ENCODE assay signal across 33 cellular contexts in the genomic region with DNA sequence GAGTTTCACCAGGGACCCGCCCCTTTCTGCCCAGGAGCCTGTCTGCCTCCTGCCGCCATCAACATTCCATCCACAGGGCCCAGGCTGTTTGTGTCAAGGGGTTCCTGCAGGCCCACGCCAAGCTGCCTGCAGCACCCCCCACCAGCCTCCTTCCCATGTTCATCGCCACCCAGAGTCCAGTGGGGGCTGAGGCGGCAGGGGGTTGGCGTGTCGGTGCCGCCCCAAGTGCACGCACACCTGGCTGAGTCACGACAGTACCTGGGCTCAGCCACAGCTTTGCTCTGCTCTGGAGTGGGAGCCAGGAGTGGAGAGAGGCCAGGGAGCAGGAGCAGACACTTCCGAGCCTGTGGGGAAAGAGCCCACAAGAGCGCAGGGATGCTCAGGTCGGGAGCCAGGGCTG. TPM values are rescaled to one million over a fixed set of nuclear protein-coding genes. Genes with fewer than 3 reads are reported as not detected.
"Had no signal": no experiment of that assay in that cellular context is flagged by ENCODE, and none has a peak within 500 bp of the region (broad histone marks: within the 10 kb centered on the region; RNA-seq: fewer than 3 reads in every experiment).

No MANE protein-coding gene starts in this region.

- H3K27ac ChIP-seq: stomach, suprapubic skin, testis, thoracic aorta, thyroid gland, tibial artery, tibial nerve, transverse colon, upper lobe of left lung, upper lobe of right lung, uterus, vagina had no signal

- ATAC-seq: stimulated activated effector memory CD8-positive, alpha-beta T cell treated with anti-CD3 and anti-CD28 coated beads, Interleukin-12 subunit alpha, Interleukin-12 subunit beta, amount 100 ng/mL, for 72 hours; stimulated activated memory B cell treated with anti-CD40 and anti-IgM and Interleukin-4, amounts not matched to agents 10 μg/mL and 1 μg/mL and 100 μg/mL, for 72 hours; stimulated activated naive B cell treated with anti-CD40 and anti-IgM and Interleukin-4, amounts not matched to agents 10 μg/mL and 1 μg/mL and 100 μg/mL, for 72 hours; stimulated activated naive CD8-positive, alpha-beta T cell treated with anti-CD3 and anti-CD28 coated beads, Interleukin-15, amount 100 ng/mL, for 72 hours; stimulated activated naive CD8-positive, alpha-beta T cell treated with anti-CD3 and anti-CD28 coated beads, Interleukin-15, Interleukin-2, amounts not matched to agents 100 U/mL and 50 U/mL, for 24 hours; upper lobe of right lung had no signal

- H3K4me3 ChIP-seq: stomach, suprapubic skin, testis, thoracic aorta, thyroid gland, tibial artery, tibial nerve, transverse colon, upper lobe of left lung, upper lobe of right lung, uterus, vagina had no signal

- H3K27ac Mint-ChIP-seq: stimulated activated effector memory CD8-positive, alpha-beta T cell treated with anti-CD3 and anti-CD28 coated beads, Interleukin-12 subunit alpha, Interleukin-12 subunit beta, amount 100 ng/mL, for 72 hours; stimulated activated memory B cell treated with anti-CD40 and anti-IgM and Interleukin-4, amounts not matched to agents 10 μg/mL and 1 μg/mL and 100 μg/mL, for 72 hours; stimulated activated naive B cell treated with anti-CD40 and anti-IgM and Interleukin-4, amounts not matched to agents 10 μg/mL and 1 μg/mL and 100 μg/mL, for 72 hours; stimulated activated naive CD8-positive, alpha-beta T cell treated with anti-CD3 and anti-CD28 coated beads, Interleukin-15, amount 100 ng/mL, for 72 hours; stimulated activated naive CD8-positive, alpha-beta T cell treated with anti-CD3 and anti-CD28 coated beads, Interleukin-15, Interleukin-2, amounts not matched to agents 100 ng/mL and 50 ng/mL, for 24 hours; type B pancreatic cell had no signal

- H3K9me3 ChIP-seq: testis, thyroid gland, upper lobe of right lung, vagina had no signal

- H3K36me3 Mint-ChIP-seq: stimulated activated effector memory CD8-positive, alpha-beta T cell treated with anti-CD3 and anti-CD28 coated beads, Interleukin-12 subunit alpha, Interleukin-12 subunit beta, amount 100 ng/mL, for 72 hours; stimulated activated memory B cell treated with anti-CD40 and anti-IgM and Interleukin-4, amounts not matched to agents 10 μg/mL and 1 μg/mL and 100 μg/mL, for 72 hours; type B pancreatic cell had no signal

- H3K27me3 ChIP-seq: stomach, suprapubic skin, testis, thyroid gland, tibial artery, tibial nerve, transverse colon, upper lobe of left lung, upper lobe of right lung, uterus, vagina had no signal

- H3K36me3 ChIP-seq: stomach, suprapubic skin, thoracic aorta, thyroid gland, tibial artery, tibial nerve, transverse colon, upper lobe of left lung, upper lobe of right lung, uterus, vagina had no signal

- DNase-seq: stimulated activated CD4-positive, alpha-beta T cell treated with anti-CD3 and anti-CD28 coated beads, Interleukin-2, amount 100 ng/mL, for 48 hours; stimulated activated CD4-positive, alpha-beta T cell treated with anti-CD3 and anti-CD28 coated beads, Interleukin-4, amount 100 ng/mL, for 1 hour; stimulated activated CD4-positive, alpha-beta T cell treated with anti-CD3 and anti-CD28 coated beads, Interleukin-4, amount 100 ng/mL, for 24 hours; stimulated activated CD4-positive, alpha-beta T cell treated with anti-CD3 and anti-CD28 coated beads, Interleukin-4, amount 100 ng/mL, for 4 hours; stimulated activated CD8-positive, alpha-beta memory T cell treated with anti-CD3 and anti-CD28 coated beads, Interleukin-4, amount 100 ng/mL, for 48 hours; stimulated activated naive B cell treated with anti-CD40 and anti-IgM and Interleukin-4, amounts not matched to agents 10 μg/mL and 1 μg/mL and 100 μg/mL, for 72 hours; stimulated activated naive CD4-positive, alpha-beta T cell; stimulated activated naive CD4-positive, alpha-beta T cell treated with Interleukin-2 at 50 U/mL for 16 hours; stimulated activated naive CD8-positive, alpha-beta T cell treated with anti-CD3 and anti-CD28 coated beads, Interleukin-15, amount 100 ng/mL, for 72 hours; stimulated activated naive CD8-positive, alpha-beta T cell treated with anti-CD3 and anti-CD28 coated beads, Interleukin-15, Interleukin-2, amounts not matched to agents 100 U/mL and 50 U/mL, for 24 hours; stomach; substantia nigra; testis; thyroid gland; tibial artery; transverse colon; trophoblast cell; upper lobe of right lung; uterus had no signal

- FAIRE-seq: urothelium cell line had no signal

- H3K4me1 ChIP-seq: stomach, testis, tibial artery, tibial nerve, transverse colon, upper lobe of left lung, upper lobe of right lung, uterus, vagina had no signal

- H3K4me1 Mint-ChIP-seq: stimulated activated effector memory CD8-positive, alpha-beta T cell treated with anti-CD3 and anti-CD28 coated beads, Interleukin-12 subunit alpha, Interleukin-12 subunit beta, amount 100 ng/mL, for 72 hours; stimulated activated memory B cell treated with anti-CD40 and anti-IgM and Interleukin-4, amounts not matched to agents 10 μg/mL and 1 μg/mL and 100 μg/mL, for 72 hours; stimulated activated naive B cell treated with anti-CD40 and anti-IgM and Interleukin-4, amounts not matched to agents 10 μg/mL and 1 μg/mL and 100 μg/mL, for 72 hours; stimulated activated naive CD8-positive, alpha-beta T cell treated with anti-CD3 and anti-CD28 coated beads, Interleukin-15, amount 100 ng/mL, for 72 hours had no signal

- H3K4me3 Mint-ChIP-seq: stimulated activated effector memory CD8-positive, alpha-beta T cell treated with anti-CD3 and anti-CD28 coated beads, Interleukin-12 subunit alpha, Interleukin-12 subunit beta, amount 100 ng/mL, for 72 hours; stimulated activated memory B cell treated with anti-CD40 and anti-IgM and Interleukin-4, amounts not matched to agents 10 μg/mL and 1 μg/mL and 100 μg/mL, for 72 hours; stimulated activated naive B cell treated with anti-CD40 and anti-IgM and Interleukin-4, amounts not matched to agents 10 μg/mL and 1 μg/mL and 100 μg/mL, for 72 hours; stimulated activated naive CD8-positive, alpha-beta T cell treated with anti-CD3 and anti-CD28 coated beads, Interleukin-15, amount 100 ng/mL, for 72 hours; stimulated activated naive CD8-positive, alpha-beta T cell treated with anti-CD3 and anti-CD28 coated beads, Interleukin-15, Interleukin-2, amounts not matched to agents 100 ng/mL and 50 ng/mL, for 24 hours; type B pancreatic cell had no signal

RNA-seq across cellular contexts. Expression of a gene that starts 42.8 kb away (rescaled TPM):
- total RNA-seq: stomach, subcutaneous adipose tissue, suprapubic skin, temporal lobe, thoracic aorta, tibial nerve, transverse colon, upper lobe of left lung, upper lobe of right lung, ureter, urinary bladder, uterus, vagina had no signal
- polyA plus RNA-seq: stomach, urinary bladder had no signal
